Comparison of ENCODE assay signal across 19 cellular contexts in genomic region chr22:44746836-44747519, GRCh38. TPM values are rescaled to one million over a fixed set of nuclear protein-coding genes. Genes with fewer than 3 reads are reported as not detected.
DNase-seq lines count a peak whose midpoint lies in the region; ATAC-seq, FAIRE-seq and TF ChIP-seq lines count a peak whose summit lies in the region.
"Had no signal": no experiment of that assay in that cellular context is flagged by ENCODE, and none has a peak within 500 bp of the region (broad histone marks: within the 10 kb centered on the region; RNA-seq: fewer than 3 reads in every experiment).

No MANE protein-coding gene starts in this region.

- peak overlapping the region; percentile 59 for H3K4me2 ChIP-seq in HepG2 (ENCODE audit: low read depth, low read length)
- H3K4me2 ChIP-seq: A549 had no signal

- peak; percentile 16; the same call in 2 of the 3 replicates for ATAC-seq in HepG2
- ATAC-seq in right lobe of liver, result no peak
- peak; percentile 83 for ATAC-seq in mucosa of descending colon
- no peak for ATAC-seq in foreskin keratinocyte
- ATAC-seq: A549; activated CD8-positive, alpha-beta T cell treated with anti-CD3 and anti-CD28 coated beads, Interleukin-2, amount 10 ng/mL, durations not matched to agents 7 days and 5 days; gastrocnemius medialis; SK-N-SH treated with all-trans-retinoic acid at 6 μM for 48 hours had no signal

- H4K20me1 ChIP-seq in HepG2 (ENCODE audit: insufficient read depth, low read length), result no peaks in the 10 kb centered on the region

- FAIRE-seq in HepG2 (lab: Jason Lieb, UNC), result no peak
- FAIRE-seq: A549, GM18507, urothelium cell line had no signal

- H3K4me3 Mint-ChIP-seq in endodermal cell, result no peak overlapping the region
- no peak overlapping the region for H3K4me3 Mint-ChIP-seq in activated T-helper 2 cell treated with anti-CD3 and anti-CD28 coated beads, Interferon-gamma antibody, Interleukin-2, Interleukin-4, amounts not matched to agents 10 μg/mL and 5 μg/mL and 100 μg/mL, durations not matched to agents 14 hours and 24 hours and 36 hours (ENCODE audit: low read depth)
- H3K4me3 Mint-ChIP-seq: activated CD8-positive, alpha-beta T cell treated with anti-CD3 and anti-CD28 coated beads, Interleukin-2, amount 10 ng/mL, durations not matched to agents 7 days and 5 days; naive B cell had no signal

- POLR2A ChIA-PET in HepG2 (lab: Yijun Ruan, JAX), result no interaction called here

- CTCF ChIA-PET in HepG2 (lab: Yijun Ruan, JAX; ENCODE audit: low intra/inter-chr PET ratio, low total read pairs), result no interaction called here

- H3K4me1 Mint-ChIP-seq in endodermal cell, result peaks cover 19% of the 10 kb centered on the region
- H3K4me1 Mint-ChIP-seq in activated T-helper 2 cell treated with anti-CD3 and anti-CD28 coated beads, Interferon-gamma antibody, Interleukin-2, Interleukin-4, amounts not matched to agents 10 μg/mL and 5 μg/mL and 100 μg/mL, durations not matched to agents 14 hours and 24 hours and 36 hours (ENCODE audit: low read depth), result no peaks in the 10 kb centered on the region
- H3K4me1 Mint-ChIP-seq: naive B cell had no signal

- no TSS peak for BruUV-seq in HepG2 (replicated peaks; lab: Mats Ljungman, UMichigan)

- H3K4me3 ChIP-seq in HepG2 (replicated peaks in 1 of 3; ENCODE audit: insufficient read depth in 1 of 3, low read depth in 2 of 3, low read length in 3 of 3) (peak overlapping the region in 1 of 3 experiments; percentile 1; a peak in 1 of 6 replicates), right lobe of liver (no peak overlapping the region), endodermal cell (ENCODE audit: low read length) (no peak overlapping the region), mucosa of descending colon (no peak overlapping the region)
- H3K4me3 ChIP-seq: A549, gastrocnemius medialis, right atrium auricular region had no signal

- TF ChIP-seq EP300 in HepG2 (IDR thresholded peaks at IDR 0.05; ENCODE audit: low read depth in 2 of 2, low read length in 2 of 2) (no peak), HepG2 (CRISPR knock-in tag; IDR thresholded peaks at IDR 0.05; ENCODE audit: borderline replicate concordance) (no peak)

- intact Hi-C loops in HepG2 (cut with micrococcal nuclease; ENCODE audit: unreplicated experiment), result no loop called here
- intact Hi-C loops in right lobe of liver (cut with DNase I), result no loop called here
- intact Hi-C loops in mucosa of descending colon (cut with DNase I, micrococcal nuclease), result no loop called here
- intact Hi-C loops in activated T-helper 2 cell treated with anti-CD3 and anti-CD28 coated beads, Interferon-gamma antibody, Interleukin-2, Interleukin-4, amounts not matched to agents 10 μg/mL and 5 μg/mL and 100 μg/mL, durations not matched to agents 14 hours and 24 hours and 36 hours (cut with micrococcal nuclease), result no loop called here

- peaks cover 21% of the 10 kb centered on the region for H3K4me1 ChIP-seq in HepG2 (ENCODE audit: insufficient read depth, low read length)
- H3K4me1 ChIP-seq in right lobe of liver, result no peaks in the 10 kb centered on the region
- H3K4me1 ChIP-seq in endodermal cell (ENCODE audit: control insufficient read depth, insufficient read depth, low read length), result peaks cover 12% of the 10 kb centered on the region
- peaks cover 27% of the 10 kb centered on the region for H3K4me1 ChIP-seq in mucosa of descending colon (ENCODE audit: low read depth)
- H3K4me1 ChIP-seq in foreskin keratinocyte, result no peaks in the 10 kb centered on the region
- H3K4me1 ChIP-seq: gastrocnemius medialis, right atrium auricular region had no signal

- TF ChIP-seq POLR2A in HepG2 (IDR thresholded peaks at IDR 0.05; ENCODE audit: insufficient read depth in 1 of 2, low read depth in 2 of 2, low read length in 2 of 2), result no peak
- TF ChIP-seq POLR2A in right lobe of liver (IDR thresholded peaks at IDR 0.05), result no peak

- H3K27me3 ChIP-seq in HepG2 (ENCODE audit: control insufficient read depth in 1 of 2, insufficient read depth in 2 of 2, low read length in 2 of 2) (peaks cover 1 to 6% of the 10 kb centered on the region in 2 experiments; a peak in 3 of 5 replicates), right lobe of liver (no peaks in the 10 kb centered on the region), endodermal cell (ENCODE audit: control insufficient read depth, insufficient read depth, low read length, poor library complexity, severe bottlenecking) (no peaks in the 10 kb centered on the region), foreskin keratinocyte (peaks cover 23% of the 10 kb centered on the region)

- H3K79me2 ChIP-seq in HepG2 (ENCODE audit: insufficient read depth, low read length), result no peaks in the 10 kb centered on the region

- H3K9me3 ChIP-seq in HepG2 (ENCODE audit: low read length), result no peaks in the 10 kb centered on the region
- H3K9me3 ChIP-seq in right lobe of liver, result no peaks in the 10 kb centered on the region
- no peaks in the 10 kb centered on the region for H3K9me3 ChIP-seq in endodermal cell (ENCODE audit: control insufficient read depth, low read length)
- no peaks in the 10 kb centered on the region for H3K9me3 ChIP-seq in mucosa of descending colon
- H3K9me3 ChIP-seq: A549, gastrocnemius medialis had no signal

- H3K9ac ChIP-seq in HepG2 (ENCODE audit: insufficient read depth, low read depth, low read length), result no peak overlapping the region
- H3K9ac ChIP-seq in endodermal cell (ENCODE audit: extremely low read depth, low read length, poor library complexity, severe bottlenecking), result peak overlapping the region; percentile 4

- H2AFZ ChIP-seq in HepG2 (ENCODE audit: low read length), result no peak overlapping the region

- H3K9me3 Mint-ChIP-seq in endodermal cell, result peaks cover 6% of the 10 kb centered on the region
- no peaks in the 10 kb centered on the region for H3K9me3 Mint-ChIP-seq in activated T-helper 2 cell treated with anti-CD3 and anti-CD28 coated beads, Interferon-gamma antibody, Interleukin-2, Interleukin-4, amounts not matched to agents 10 μg/mL and 5 μg/mL and 100 μg/mL, durations not matched to agents 14 hours and 24 hours and 36 hours

- H3K27ac Mint-ChIP-seq in endodermal cell, result peak overlapping the region; percentile 94
- H3K27ac Mint-ChIP-seq in activated T-helper 2 cell treated with anti-CD3 and anti-CD28 coated beads, Interferon-gamma antibody, Interleukin-2, Interleukin-4, amounts not matched to agents 10 μg/mL and 5 μg/mL and 100 μg/mL, durations not matched to agents 14 hours and 24 hours and 36 hours, result no peak overlapping the region
- H3K27ac Mint-ChIP-seq: activated CD8-positive, alpha-beta T cell treated with anti-CD3 and anti-CD28 coated beads, Interleukin-2, amount 10 ng/mL, durations not matched to agents 7 days and 5 days had no signal

- no peaks in the 10 kb centered on the region for H3K36me3 ChIP-seq in HepG2 (replicated peaks in 1 of 2; ENCODE audit: control insufficient read depth in 1 of 2, insufficient read depth in 2 of 2, low read length in 2 of 2)
- no peaks in the 10 kb centered on the region for H3K36me3 ChIP-seq in right lobe of liver
- H3K36me3 ChIP-seq in endodermal cell (ENCODE audit: control insufficient read depth, insufficient read depth, low read length), result no peaks in the 10 kb centered on the region
- no peaks in the 10 kb centered on the region for H3K36me3 ChIP-seq in mucosa of descending colon (ENCODE audit: low read depth)
- H3K36me3 ChIP-seq: gastrocnemius medialis, right atrium auricular region had no signal

- H3K27me3 Mint-ChIP-seq in endodermal cell (ENCODE audit: insufficient read depth), result peaks cover 21% of the 10 kb centered on the region
- peaks cover 22% of the 10 kb centered on the region for H3K27me3 Mint-ChIP-seq in activated T-helper 2 cell treated with anti-CD3 and anti-CD28 coated beads, Interferon-gamma antibody, Interleukin-2, Interleukin-4, amounts not matched to agents 10 μg/mL and 5 μg/mL and 100 μg/mL, durations not matched to agents 14 hours and 24 hours and 36 hours (ENCODE audit: low read depth)

- DNase-seq in HepG2 (ENCODE audit: low spot score) (peak; percentile 43), right lobe of liver (no peak), endodermal cell (peak; percentile 76), mucosa of descending colon (peak; percentile 53 to 79 (median 60)), foreskin keratinocyte (no peak), GF-D8 (lab: John Stamatoyannopoulos, UW) (no peak), NCI-H146 (lab: John Stamatoyannopoulos, UW) (no peak)
- DNase-seq in activated T-helper 2 cell treated with anti-CD3 and anti-CD28 coated beads, Interferon-gamma antibody, Interleukin-2, Interleukin-4, amounts not matched to agents 10 μg/mL and 5 μg/mL and 100 μg/mL, durations not matched to agents 14 hours and 24 hours and 36 hours (ENCODE audit: low spot score), result no peak
- DNase-seq: activated CD8-positive, alpha-beta T cell treated with anti-CD3 and anti-CD28 coated beads, Interleukin-2, amount 10 ng/mL, durations not matched to agents 7 days and 5 days; activated effector memory CD4-positive, alpha-beta T cell treated with Interleukin-2 at 50 U/mL for 16 hours; effector memory CD4-positive, alpha-beta T cell; gastrocnemius medialis; naive B cell; NCI-H1105 had no signal

- TF ChIP-seq CTCF in HepG2 (CRISPR knock-in tag; IDR thresholded peaks at IDR 0.05) (no peak), right lobe of liver (IDR thresholded peaks at IDR 0.05) (no peak), endodermal cell (conservative IDR thresholded peaks at IDR 0.05) (no peak), mucosa of descending colon (IDR thresholded peaks at IDR 0.05) (no peak), foreskin keratinocyte (conservative IDR thresholded peaks at IDR 0.05) (no peak)

- in situ Hi-C loops in HepG2 (cut with HindIII; ENCODE audit: extremely low pct_ligation_motif_present, low pct_unique_long_range_greater_than_20kb), result no loop called here

- H3K27ac ChIP-seq in HepG2 (ENCODE audit: extremely low read length, insufficient read depth, low read length) (no peak overlapping the region), right lobe of liver (no peak overlapping the region), endodermal cell (ENCODE audit: low read depth, low read length) (no peak overlapping the region), foreskin keratinocyte (no peak overlapping the region)
- H3K27ac ChIP-seq: A549, gastrocnemius medialis, right atrium auricular region had no signal

- 2% methylated on average over 15 of the region's 17 CpGs for WGBS in HepG2 (ENCODE audit: low lambda C conversion rate)
- WGBS in right lobe of liver (ENCODE audit: insufficient coverage, low coverage, low lambda C conversion rate, missing lambda C conversion rate), result 53% methylated on average over 15 of the region's 17 CpGs
- 73 to 83% methylated on average over 14 to 17 of the region's 17 CpGs for WGBS in endodermal cell (ENCODE audit: insufficient coverage in 1 of 2, insufficient read length in 1 of 2), 2 experiments

- no peaks in the 10 kb centered on the region for H3K36me3 Mint-ChIP-seq in endodermal cell (ENCODE audit: low read depth)
- H3K36me3 Mint-ChIP-seq in activated T-helper 2 cell treated with anti-CD3 and anti-CD28 coated beads, Interferon-gamma antibody, Interleukin-2, Interleukin-4, amounts not matched to agents 10 μg/mL and 5 μg/mL and 100 μg/mL, durations not matched to agents 14 hours and 24 hours and 36 hours (ENCODE audit: low read depth), result no peaks in the 10 kb centered on the region

- TF ChIP-seq RAD21 in HepG2 (CRISPR knock-in tag; IDR thresholded peaks at IDR 0.05), result no peak

RNA-seq across cellular contexts. Expression of gene ARHGAP8, which starts 5.4 kb away (rescaled TPM):
- 0.07 and 0.17 TPM in 2 replicates for total RNA-seq in HepG2 (2016; rRNA removed; fragmentation: Illumina TruSeq; extraction: Trizol)
- 0.20 TPM in 1 of 2 replicates, not detected in the other for total RNA-seq in HepG2 (2016; cell fraction: cytosol; rRNA removed; fragmentation: Illumina TruSeq; extraction: Trizol; ENCODE audit: low read depth)
- 0.11 TPM in 1 of 2 replicates, not detected in the other for total RNA-seq in HepG2 (2016; cell fraction: insoluble cytoplasmic fraction; rRNA removed; fragmentation: Illumina TruSeq; extraction: Trizol)
- 0.25 and 0.45 TPM in 2 replicates for total RNA-seq in HepG2 (2016; cell fraction: membrane; rRNA removed; fragmentation: Illumina TruSeq; extraction: Trizol)
- not detected in 2 replicates for total RNA-seq in HepG2 (2016; cell fraction: nucleus; rRNA removed; fragmentation: Illumina TruSeq; extraction: Trizol)
- 0.72 TPM in 1 of 2 replicates, not detected in the other for polyA plus RNA-seq in HepG2 (2011; rRNA removed)
- 0.05 TPM in 1 of 2 replicates, not detected in the other for polyA plus RNA-seq in HepG2 (2011; cell fraction: cytosol; rRNA removed)
- polyA plus RNA-seq in HepG2 (2011; cell fraction: nucleus; rRNA removed), result 0.09 TPM in 1 of 2 replicates, not detected in the other
- not detected in 2 replicates for polyA plus RNA-seq in HepG2 (2012)
- polyA plus RNA-seq in HepG2 (2016; cell fraction: cytosol; fragmentation: Illumina TruSeq; extraction: Trizol; ENCODE audit: low read depth), result 0.15 TPM in 1 of 2 replicates, not detected in the other
- 0.32 TPM in 1 of 2 replicates, not detected in the other for polyA plus RNA-seq in HepG2 (2016; cell fraction: insoluble cytoplasmic fraction; fragmentation: Illumina TruSeq; extraction: Trizol; ENCODE audit: low read depth)
- polyA plus RNA-seq in HepG2 (2016; cell fraction: membrane; fragmentation: Illumina TruSeq; extraction: Trizol; ENCODE audit: low read depth), result 0.06 TPM in 1 of 2 replicates, not detected in the other
- polyA plus RNA-seq in HepG2 (2016; cell fraction: nucleus; fragmentation: Illumina TruSeq; extraction: Trizol; ENCODE audit: insufficient read depth, low read depth), result not detected in 2 replicates
- polyA minus RNA-seq in HepG2 (2011; rRNA and poly(A)+ RNA removed; ENCODE audit: low replicate concordance), result 0.08 and 0.91 TPM in 2 replicates
- not detected in 2 replicates for polyA minus RNA-seq in HepG2 (2011; cell fraction: cytosol; rRNA and poly(A)+ RNA removed)
- polyA minus RNA-seq in HepG2 (2011; cell fraction: nucleus; rRNA and poly(A)+ RNA removed), result not detected in 2 replicates
- total RNA-seq in right lobe of liver, result 1 to 10 TPM in 1 of 6 experiments, under 1 TPM in 4, not detected in 1; 0.49 to 1.0 (median 0.61) TPM
- total RNA-seq in endodermal cell, result 10 to 100 TPM; 45.2 to 51.3 TPM
- 9.3 TPM for polyA plus RNA-seq in endodermal cell (2013, experiment 1 of 2)
- polyA plus RNA-seq in endodermal cell (2013, experiment 2 of 2), result 4.3 TPM
- 10 to 100 TPM; 25.0 to 74.6 (median 43.7) TPM for total RNA-seq in mucosa of descending colon
- 0.30 and 1.1 TPM in 2 replicates for total RNA-seq in activated T-helper 2 cell treated with anti-CD3 and anti-CD28 coated beads, Interferon-gamma antibody, Interleukin-2, Interleukin-4, amounts not matched to agents 10 μg/mL and 5 μg/mL and 100 μg/mL, durations not matched to agents 14 hours and 24 hours and 36 hours
- 15.8 and 16.5 TPM in 2 replicates for total RNA-seq in foreskin keratinocyte
- polyA plus RNA-seq in foreskin keratinocyte, result 14.8 and 16.2 TPM in 2 replicates
- total RNA-seq: gastrocnemius medialis had no signal

RNA-seq across cellular contexts. Expression of gene PRR5, which starts 45.0 kb away (rescaled TPM):
- total RNA-seq in HepG2 (2016; rRNA removed; fragmentation: Illumina TruSeq; extraction: Trizol), result 19.4 and 27.5 TPM in 2 replicates
- total RNA-seq in HepG2 (2016; cell fraction: cytosol; rRNA removed; fragmentation: Illumina TruSeq; extraction: Trizol; ENCODE audit: low read depth), result 11.8 and 14.1 TPM in 2 replicates
- total RNA-seq in HepG2 (2016; cell fraction: insoluble cytoplasmic fraction; rRNA removed; fragmentation: Illumina TruSeq; extraction: Trizol), result 18.0 and 27.8 TPM in 2 replicates
- total RNA-seq in HepG2 (2016; cell fraction: membrane; rRNA removed; fragmentation: Illumina TruSeq; extraction: Trizol), result 20.5 and 24.3 TPM in 2 replicates
- total RNA-seq in HepG2 (2016; cell fraction: nucleus; rRNA removed; fragmentation: Illumina TruSeq; extraction: Trizol), result 29.0 and 30.8 TPM in 2 replicates
- polyA plus RNA-seq in HepG2 (2011; rRNA removed), result 11.6 and 14.2 TPM in 2 replicates
- 10.6 and 15.7 TPM in 2 replicates for polyA plus RNA-seq in HepG2 (2011; cell fraction: cytosol; rRNA removed)
- polyA plus RNA-seq in HepG2 (2011; cell fraction: nucleus; rRNA removed), result 37.8 and 39.5 TPM in 2 replicates
- polyA plus RNA-seq in HepG2 (2012), result 9.0 and 15.0 TPM in 2 replicates
- 15.7 and 19.9 TPM in 2 replicates for polyA plus RNA-seq in HepG2 (2016; cell fraction: cytosol; fragmentation: Illumina TruSeq; extraction: Trizol; ENCODE audit: low read depth)
- polyA plus RNA-seq in HepG2 (2016; cell fraction: insoluble cytoplasmic fraction; fragmentation: Illumina TruSeq; extraction: Trizol; ENCODE audit: low read depth), result 27.0 and 28.3 TPM in 2 replicates
- polyA plus RNA-seq in HepG2 (2016; cell fraction: membrane; fragmentation: Illumina TruSeq; extraction: Trizol; ENCODE audit: low read depth), result 23.3 and 25.4 TPM in 2 replicates
- 52.2 and 53.0 TPM in 2 replicates for polyA plus RNA-seq in HepG2 (2016; cell fraction: nucleus; fragmentation: Illumina TruSeq; extraction: Trizol; ENCODE audit: insufficient read depth, low read depth)
- 23.9 and 28.6 TPM in 2 replicates for polyA minus RNA-seq in HepG2 (2011; rRNA and poly(A)+ RNA removed; ENCODE audit: low replicate concordance)
- 6.8 and 9.5 TPM in 2 replicates for polyA minus RNA-seq in HepG2 (2011; cell fraction: cytosol; rRNA and poly(A)+ RNA removed)
- 24.1 and 24.2 TPM in 2 replicates for polyA minus RNA-seq in HepG2 (2011; cell fraction: nucleus; rRNA and poly(A)+ RNA removed)
- total RNA-seq in right lobe of liver, result 10 to 100 TPM; 14.1 to 25.3 (median 20.2) TPM
- 10 to 100 TPM; 32.0 to 37.2 TPM for total RNA-seq in endodermal cell
- polyA plus RNA-seq in endodermal cell (2013, experiment 1 of 2), result 13.0 TPM
- polyA plus RNA-seq in endodermal cell (2013, experiment 2 of 2), result 12.3 TPM
- 10 to 100 TPM; 21.8 to 46.2 (median 35.1) TPM for total RNA-seq in mucosa of descending colon
- total RNA-seq in activated T-helper 2 cell treated with anti-CD3 and anti-CD28 coated beads, Interferon-gamma antibody, Interleukin-2, Interleukin-4, amounts not matched to agents 10 μg/mL and 5 μg/mL and 100 μg/mL, durations not matched to agents 14 hours and 24 hours and 36 hours, result 19.8 TPM in 2 replicates
- total RNA-seq in foreskin keratinocyte, result 12.2 and 13.8 TPM in 2 replicates
- 18.4 and 18.5 TPM in 2 replicates for polyA plus RNA-seq in foreskin keratinocyte

Comparison
In these comparisons a context has a peak if more than half of its experiments do, and no peak if none do; other contexts are left out.
1. ATAC-seq: peak in HepG2 (single experiment) and mucosa of descending colon (single experiment); none in right lobe of liver (0 of 4) and foreskin keratinocyte (single experiment).
2. DNase-seq: peak in HepG2 (single experiment), endodermal cell (single experiment) and mucosa of descending colon (3 of 3); none in right lobe of liver (0 of 3), activated T-helper 2 cell treated with anti-CD3 and anti-CD28 coated beads, Interferon-gamma antibody, Interleukin-2, Interleukin-4, amounts not matched to agents 10 μg/mL and 5 μg/mL and 100 μg/mL, durations not matched to agents 14 hours and 24 hours and 36 hours (single experiment), foreskin keratinocyte (0 of 2), GF-D8 (single experiment) and NCI-H146 (single experiment).